12 cellular contexts compared by ENCODE assay signal in genomic region chr7:134514106-134514505, GRCh38. TPM values are rescaled to one million over a fixed set of nuclear protein-coding genes. Genes with fewer than 3 reads are reported as not detected.
"Had no signal": no experiment of that assay in that cellular context is flagged by ENCODE, and none has a peak within 500 bp of the region (broad histone marks: within the 10 kb centered on the region; RNA-seq: fewer than 3 reads in every experiment).

No MANE protein-coding gene starts in this region.

- H3K27ac ChIP-seq: coronary artery, stomach, thoracic aorta had no signal

- H3K9me3 ChIP-seq: stomach, thoracic aorta had no signal

- H3K36me3 ChIP-seq: stomach, thoracic aorta had no signal

- H3K27me3 ChIP-seq: stomach had no signal

- H3K4me3 ChIP-seq: coronary artery, stomach, thoracic aorta had no signal

- DNase-seq: stomach had no signal

RNA-seq across cellular contexts. Expression of gene AKR1B10, which starts 13.3 kb away (rescaled TPM):
- total RNA-seq: activated CD4-positive, alpha-beta T cell treated with anti-CD3 and anti-CD28 coated beads, Interleukin-2, amount 10 ng/mL, durations not matched to agents 7 days and 5 days; activated CD8-positive, alpha-beta memory T cell treated with anti-CD3 and anti-CD28 coated beads for 36 hours; activated naive CD4-positive, alpha-beta T cell treated with anti-CD3 and anti-CD28 coated beads for 36 hours; activated T-helper 17 cell treated with anti-CD3 and anti-CD28 coated beads, Interleukin-2, amount 50 U/mL, for 72 hours; epithelial cell of proximal tubule; neural crest cell; osteocyte had no signal

RNA-seq across cellular contexts. Expression of gene AKR1B15, which starts 34.8 kb away (rescaled TPM):
- total RNA-seq: activated CD4-positive, alpha-beta T cell treated with anti-CD3 and anti-CD28 coated beads, Interleukin-2, amount 10 ng/mL, durations not matched to agents 7 days and 5 days; activated CD8-positive, alpha-beta memory T cell treated with anti-CD3 and anti-CD28 coated beads for 36 hours; activated naive CD4-positive, alpha-beta T cell treated with anti-CD3 and anti-CD28 coated beads for 36 hours; activated T-helper 17 cell treated with anti-CD3 and anti-CD28 coated beads, Interleukin-2, amount 50 U/mL, for 72 hours; epithelial cell of proximal tubule; liver; neural crest cell; osteocyte; WTC11 had no signal
